In the genomic region with DNA sequence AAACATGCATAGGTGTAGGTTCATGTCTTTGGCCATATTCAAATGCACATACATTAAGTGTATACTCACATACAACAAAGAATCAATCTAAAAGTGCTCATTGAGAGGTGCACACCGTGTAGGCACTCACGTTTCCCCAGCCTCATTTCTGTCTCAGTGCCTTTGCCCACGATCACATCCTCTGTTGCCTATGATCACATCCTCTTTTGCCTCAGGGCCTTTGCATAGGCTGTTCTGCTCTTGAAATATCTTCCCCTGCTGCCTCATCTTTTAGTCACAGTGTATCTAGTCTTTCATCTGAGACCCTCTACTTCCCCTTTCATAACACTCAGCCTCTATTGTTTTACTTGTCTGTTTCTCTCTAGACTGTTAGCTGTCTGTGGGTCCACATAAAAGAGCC, we compare ENCODE assay signal across 19 cellular contexts.
A peak's percentile ranks its signal among the peaks of the same experiment; 100 is the strongest.
DNase-seq lines count a peak whose midpoint lies in the region; ATAC-seq and TF ChIP-seq lines count a peak whose summit lies in the region.
"Had no signal": no experiment of that assay in that cellular context is flagged by ENCODE, and none has a peak within 500 bp of the region (broad histone marks: within the 10 kb centered on the region; RNA-seq: fewer than 3 reads in every experiment).

No MANE protein-coding gene starts in this region.

- no peaks in the 10 kb centered on the region for H3K9me3 ChIP-seq in tibial artery
- H3K9me3 ChIP-seq: heart left ventricle, left lung, neutrophil, psoas muscle had no signal

- peaks cover 2% of the 10 kb centered on the region for H3K4me1 Mint-ChIP-seq in activated T-helper 2 cell treated with anti-CD3 and anti-CD28 coated beads, Interferon-gamma antibody, Interleukin-2, Interleukin-4, amounts not matched to agents 10 μg/mL and 5 μg/mL and 100 μg/mL, durations not matched to agents 14 hours and 24 hours and 36 hours (ENCODE audit: low read depth)
- H3K4me1 Mint-ChIP-seq: central memory CD8-positive, alpha-beta T cell had no signal

- TF ChIP-seq POLR2A in NB4 (IDR thresholded peaks at IDR 0.05; ENCODE audit: extremely low read depth, insufficient read length), result no peak

- in situ Hi-C loops in GM13977 (cut with MboI; ENCODE audit: low pct_unique_long_range_greater_than_20kb, low sequenced_read_pairs, unreplicated experiment), result no loop called here

- ATAC-seq in left cardiac atrium, result no peak
- no peak for ATAC-seq in HG03097 (IDR thresholded peaks at IDR 0.05; ENCODE audit: low FRiP score, unreplicated experiment)

- H3K4me3 Mint-ChIP-seq in activated T-helper 2 cell treated with anti-CD3 and anti-CD28 coated beads, Interferon-gamma antibody, Interleukin-2, Interleukin-4, amounts not matched to agents 10 μg/mL and 5 μg/mL and 100 μg/mL, durations not matched to agents 14 hours and 24 hours and 36 hours (ENCODE audit: low read depth), result no peak overlapping the region
- H3K4me3 Mint-ChIP-seq: central memory CD8-positive, alpha-beta T cell had no signal

- H3K27ac ChIP-seq in tibial artery, result peak overlapping the region; percentile 78 to 86
- H3K27ac ChIP-seq: left lung, neutrophil, psoas muscle had no signal

- no peaks in the 10 kb centered on the region for H3K9me3 Mint-ChIP-seq in activated T-helper 2 cell treated with anti-CD3 and anti-CD28 coated beads, Interferon-gamma antibody, Interleukin-2, Interleukin-4, amounts not matched to agents 10 μg/mL and 5 μg/mL and 100 μg/mL, durations not matched to agents 14 hours and 24 hours and 36 hours
- H3K9me3 Mint-ChIP-seq: central memory CD8-positive, alpha-beta T cell had no signal

- H3K36me3 Mint-ChIP-seq in activated T-helper 2 cell treated with anti-CD3 and anti-CD28 coated beads, Interferon-gamma antibody, Interleukin-2, Interleukin-4, amounts not matched to agents 10 μg/mL and 5 μg/mL and 100 μg/mL, durations not matched to agents 14 hours and 24 hours and 36 hours (ENCODE audit: low read depth), result no peaks in the 10 kb centered on the region

- H3K4me3 ChIP-seq in NB4 (ENCODE audit: low read depth, low read length), result no peak overlapping the region
- no peak overlapping the region for H3K4me3 ChIP-seq in epithelial cell of esophagus (ENCODE audit: low read length)
- no peak overlapping the region for H3K4me3 ChIP-seq in tibial artery

- no peak overlapping the region for H3K27ac Mint-ChIP-seq in activated T-helper 2 cell treated with anti-CD3 and anti-CD28 coated beads, Interferon-gamma antibody, Interleukin-2, Interleukin-4, amounts not matched to agents 10 μg/mL and 5 μg/mL and 100 μg/mL, durations not matched to agents 14 hours and 24 hours and 36 hours
- H3K27ac Mint-ChIP-seq: T-helper 17 cell had no signal

- peaks cover 64% of the 10 kb centered on the region for H3K27me3 Mint-ChIP-seq in activated T-helper 2 cell treated with anti-CD3 and anti-CD28 coated beads, Interferon-gamma antibody, Interleukin-2, Interleukin-4, amounts not matched to agents 10 μg/mL and 5 μg/mL and 100 μg/mL, durations not matched to agents 14 hours and 24 hours and 36 hours (ENCODE audit: low read depth)

- intact Hi-C loops in cardiac septum (cut with DNase I) (no loop called here), left cardiac atrium (cut with DNase I) (no loop called here), tibial artery (cut with DNase I; ENCODE audit: low total_unique reads) (loop anchor here (5.0 kb wide), 2 partner anchors 65 to 200 kb away; no protein-coding TSS in a partner anchor)
- intact Hi-C loops in activated T-helper 2 cell treated with anti-CD3 and anti-CD28 coated beads, Interferon-gamma antibody, Interleukin-2, Interleukin-4, amounts not matched to agents 10 μg/mL and 5 μg/mL and 100 μg/mL, durations not matched to agents 14 hours and 24 hours and 36 hours (cut with micrococcal nuclease), result no loop called here

- peaks cover 0 to 4% of the 10 kb centered on the region in 2 donors for H3K27me3 ChIP-seq in tibial artery

- no peaks in the 10 kb centered on the region for H3K36me3 ChIP-seq in tibial artery
- H3K36me3 ChIP-seq: heart left ventricle, left lung, neutrophil had no signal

- TF ChIP-seq CTCF in NB4 (IDR thresholded peaks at IDR 0.05; ENCODE audit: low read depth, low read length), result no peak
- TF ChIP-seq CTCF in epithelial cell of esophagus (IDR thresholded peaks at IDR 0.05; ENCODE audit: insufficient read depth, low read depth, low read length, missing control alignments), result no peak
- no peak for TF ChIP-seq CTCF in tibial artery (IDR thresholded peaks at IDR 0.05)
- no peak for TF ChIP-seq CTCF in GM13977 (IDR thresholded peaks at IDR 0.05; ENCODE audit: extremely low read depth, insufficient read depth, missing control alignments)

- H3K4me1 ChIP-seq in tibial artery, result peaks cover 0 to 19% (median 13%) of the 10 kb centered on the region in 4 donors
- H3K4me1 ChIP-seq: psoas muscle had no signal

- peak; percentile 7 for DNase-seq in cardiac septum (ENCODE audit: low spot score)
- DNase-seq in left cardiac atrium, result no peak
- peak; percentile 36 for DNase-seq in NB4 (ENCODE audit: low read depth)
- peak; percentile 11 for DNase-seq in epithelial cell of esophagus (ENCODE audit: low read depth)
- DNase-seq in tibial artery, result no peak
- no peak for DNase-seq in activated T-helper 2 cell treated with anti-CD3 and anti-CD28 coated beads, Interferon-gamma antibody, Interleukin-2, Interleukin-4, amounts not matched to agents 10 μg/mL and 5 μg/mL and 100 μg/mL, durations not matched to agents 14 hours and 24 hours and 36 hours (ENCODE audit: low spot score)
- no peak for DNase-seq in GM13977 (ENCODE audit: low spot score)
- DNase-seq: ACHN, activated T-cell treated with anti-CD3 and anti-CD28 coated beads for 4 hours, midbrain, NCI-H1417 treated with DMSO at 0.1 percent for 48 hours, NCI-H2107, T-helper 17 cell had no signal

Comparison
In these comparisons a context has a peak if more than half of its experiments do, and no peak if none do; other contexts are left out.
1. DNase-seq: peak in cardiac septum (single experiment), NB4 (single experiment) and epithelial cell of esophagus (single experiment); none in left cardiac atrium (single experiment), tibial artery (0 of 2), activated T-helper 2 cell treated with anti-CD3 and anti-CD28 coated beads, Interferon-gamma antibody, Interleukin-2, Interleukin-4, amounts not matched to agents 10 μg/mL and 5 μg/mL and 100 μg/mL, durations not matched to agents 14 hours and 24 hours and 36 hours (single experiment) and GM13977 (single experiment).